8 cellular contexts compared by ENCODE assay signal in genomic region chr9:134325096-134325812, GRCh38. TPM values are rescaled to one million over a fixed set of nuclear protein-coding genes. Genes with fewer than 3 reads are reported as not detected.
DNase-seq lines count a peak whose midpoint lies in the region; ATAC-seq and TF ChIP-seq lines count a peak whose summit lies in the region.

No MANE protein-coding gene starts in this region.

- 4% methylated on average over 63 of the region's 63 CpGs for WGBS in right cardiac atrium

- no peak for DNase-seq in BJ (ENCODE audit: low read depth)
- peak; percentile 77 for DNase-seq in adipocyte (ENCODE audit: low read depth)
- DNase-seq in right cardiac atrium = peak; percentile 51 to 87 (median 84)
- DNase-seq in retina = peak; percentile 71
- DNase-seq in NCI-H82 (lab: John Stamatoyannopoulos, UW) = no peak

- peaks cover 32% of the 10 kb centered on the region; the same call in 1 of the 2 replicates for H3K79me2 ChIP-seq in KMS-11 (ENCODE audit: insufficient read depth, low read depth)

- CTCF ChIA-PET in BJ (lab: Yijun Ruan, JAX) = interaction anchor here (1.3 to 1.4 kb wide), 3 partner anchors 10 to 154 kb away, joined by 3 to 6 read pairs (median 4); no protein-coding TSS in a partner anchor

- peak overlapping the region; percentile 65 for H3K4me3 ChIP-seq in BJ (ENCODE audit: low read depth, low read length)
- no peak overlapping the region for H3K4me3 ChIP-seq in KMS-11 (IDR thresholded peaks at IDR 0.05; ENCODE audit: insufficient read depth, low read depth, low read length)
- H3K4me3 ChIP-seq in adipocyte (ENCODE audit: low read length) = peak overlapping the region; percentile 89
- peak overlapping the region; percentile 94 for H3K4me3 ChIP-seq in right cardiac atrium (ENCODE audit: low read length)

- no peak overlapping the region; the same call in 1 of the 2 replicates for H3K27ac ChIP-seq in KMS-11
- H3K27ac ChIP-seq in right cardiac atrium (ENCODE audit: low read length) = peak overlapping the region; percentile 90

- no peaks in the 10 kb centered on the region for H4K20me1 ChIP-seq in KMS-11 (ENCODE audit: insufficient read depth)

- H3K36me3 ChIP-seq in BJ (ENCODE audit: control insufficient read depth, insufficient read depth, low read length) (no peaks in the 10 kb centered on the region), KMS-11 (ENCODE audit: insufficient read depth) (no peaks in the 10 kb centered on the region), adipocyte (ENCODE audit: control insufficient read depth, insufficient read depth, low read length, severe bottlenecking) (no peaks in the 10 kb centered on the region)

- no peaks in the 10 kb centered on the region for H3K9me3 ChIP-seq in adipocyte (ENCODE audit: control insufficient read depth, low read length)
- no peaks in the 10 kb centered on the region for H3K9me3 ChIP-seq in right cardiac atrium (ENCODE audit: control insufficient read depth, low read length)

- POLR2A ChIA-PET in BJ (lab: Charles Lee) = interaction anchor here (0.5 to 0.6 kb wide), 2 partner anchors 38 to 60 kb away, joined by 5 to 9 read pairs; no protein-coding TSS in a partner anchor

- peak overlapping the region; percentile 70; the same call in 1 of the 2 replicates for H3K9ac ChIP-seq in KMS-11
- peak overlapping the region; percentile 98 for H3K9ac ChIP-seq in adipocyte (ENCODE audit: low read length)

- peak overlapping the region; percentile 91 for H3K4me2 ChIP-seq in KMS-11

- intact Hi-C loops in right cardiac atrium (cut with DNase I) = loop anchor here in 3 of 4 donors (5.0 to 10.0 kb wide), 2 partner anchors 112 to 150 kb away; no protein-coding TSS in a partner anchor

- H3K27me3 ChIP-seq in BJ (ENCODE audit: control insufficient read depth, insufficient read depth, low read length) (no peaks in the 10 kb centered on the region), KMS-11 (ENCODE audit: insufficient read depth, low read depth) (peaks cover 3% of the 10 kb centered on the region; the same call in 1 of the 2 replicates), adipocyte (replicated peaks; ENCODE audit: control insufficient read depth, insufficient read depth, low read length) (no peaks in the 10 kb centered on the region), right cardiac atrium (ENCODE audit: control insufficient read depth, insufficient read depth) (no peaks in the 10 kb centered on the region)

- TF ChIP-seq CTCF in BJ (IDR thresholded peaks at IDR 0.05; ENCODE audit: insufficient read depth, low read depth, low read length) (no peak), KMS-11 (conservative IDR thresholded peaks at IDR 0.05; ENCODE audit: low read depth, low read length) (no peak)

- ATAC-seq in right cardiac atrium = peak; percentile 6 to 14
- no peak for ATAC-seq in HG03354 (IDR thresholded peaks at IDR 0.05; ENCODE audit: poor library complexity, severe bottlenecking, unreplicated experiment)
- no peak for ATAC-seq in HG02973 (IDR thresholded peaks at IDR 0.05; ENCODE audit: unreplicated experiment)

- peak overlapping the region; percentile 90 for H2AFZ ChIP-seq in KMS-11 (ENCODE audit: low read depth)

- peaks cover 31% of the 10 kb centered on the region for H3K4me1 ChIP-seq in KMS-11 (ENCODE audit: low read depth, poor library complexity, severe bottlenecking)
- peaks cover 37% of the 10 kb centered on the region for H3K4me1 ChIP-seq in adipocyte (ENCODE audit: control insufficient read depth, insufficient read depth, low read length)
- peaks cover 15% of the 10 kb centered on the region for H3K4me1 ChIP-seq in right cardiac atrium (ENCODE audit: control insufficient read depth, insufficient read depth, low read length)

RNA-seq across cellular contexts. Expression of gene RXRA, which starts 1.0 kb away (rescaled TPM):
- polyA plus RNA-seq in BJ (2011; rRNA removed) (6.8 and 12.0 TPM in 2 replicates), right cardiac atrium (66.0 TPM)
- polyA minus RNA-seq in BJ (2011; rRNA and poly(A)+ RNA removed) = 13.8 and 14.1 TPM in 2 replicates
- total RNA-seq in right cardiac atrium = 10 to 100 TPM; 48.1 to 72.3 (median 61.7) TPM

Comparison
In these comparisons a context has a peak if more than half of its experiments do, and no peak if none do; other contexts are left out.
1. DNase-seq: peak in adipocyte (single experiment), right cardiac atrium (3 of 3) and retina (single experiment); none in BJ (single experiment) and NCI-H82 (single experiment).
2. ATAC-seq: peak in right cardiac atrium (2 of 2); none in HG03354 (single experiment) and HG02973 (single experiment).